ENCODE assay signal across 1 cellular context in the genomic region with DNA sequence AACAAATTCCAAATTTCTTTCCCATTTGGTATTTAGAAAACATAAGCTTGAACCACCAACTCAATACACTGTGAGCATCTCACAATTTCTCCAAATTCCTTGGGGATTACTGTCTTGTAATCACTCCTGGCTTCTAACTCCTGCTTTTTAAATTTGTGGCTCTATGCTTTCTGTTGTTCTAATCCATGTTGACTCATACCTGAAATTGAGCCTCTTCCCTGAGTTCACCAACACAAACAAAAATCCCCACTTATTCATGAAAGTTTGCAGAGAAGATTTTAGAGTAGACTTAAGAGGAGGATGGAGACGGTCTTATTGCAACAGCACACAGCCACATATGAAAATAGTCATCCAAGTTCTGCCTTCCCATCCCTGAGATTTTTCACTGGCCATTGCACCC.
A peak's percentile ranks its signal among the peaks of the same experiment; 100 is the strongest.
TF ChIP-seq lines count a peak whose summit lies in the region.

No MANE protein-coding gene starts in this region.

TF ChIP-seq in IMR-90, 13 proteins besides CTCF, POLR2A, EP300 and RAD21:
- TF ChIP-seq MAFK (IDR thresholded peaks at IDR 0.05; ENCODE audit: low read depth, low read length) (no peak), CHD1 (IDR thresholded peaks at IDR 0.05; ENCODE audit: low read depth, low read length) (no peak), NFE2L2 (IDR thresholded peaks at IDR 0.05; ENCODE audit: low read depth, low read length) (no peak), SMC3 (IDR thresholded peaks at IDR 0.05; ENCODE audit: low read depth, low read length) (no peak), BHLHE40 (IDR thresholded peaks at IDR 0.05; ENCODE audit: low read depth, low read length) (no peak), MXI1 (IDR thresholded peaks at IDR 0.05; ENCODE audit: borderline replicate concordance, low read depth, low read length) (no peak), RCOR1 (IDR thresholded peaks at IDR 0.05; ENCODE audit: insufficient replicate concordance, low read length) (no peak), FOS (IDR thresholded peaks at IDR 0.05; ENCODE audit: low read depth, low read length) (peak; percentile 50; the same call in 1 of the 2 replicates), CEBPB (IDR thresholded peaks at IDR 0.05; ENCODE audit: low read depth, low read length) (peak; percentile 63), RFX5 (IDR thresholded peaks at IDR 0.05; ENCODE audit: low read depth, low read length) (no peak)
- TF ChIP-seq, protein P1, sequence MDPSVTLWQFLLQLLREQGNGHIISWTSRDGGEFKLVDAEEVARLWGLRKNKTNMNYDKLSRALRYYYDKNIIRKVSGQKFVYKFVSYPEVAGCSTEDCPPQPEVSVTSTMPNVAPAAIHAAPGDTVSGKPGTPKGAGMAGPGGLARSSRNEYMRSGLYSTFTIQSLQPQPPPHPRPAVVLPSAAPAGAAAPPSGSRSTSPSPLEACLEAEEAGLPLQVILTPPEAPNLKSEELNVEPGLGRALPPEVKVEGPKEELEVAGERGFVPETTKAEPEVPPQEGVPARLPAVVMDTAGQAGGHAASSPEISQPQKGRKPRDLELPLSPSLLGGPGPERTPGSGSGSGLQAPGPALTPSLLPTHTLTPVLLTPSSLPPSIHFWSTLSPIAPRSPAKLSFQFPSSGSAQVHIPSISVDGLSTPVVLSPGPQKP (IDR thresholded peaks at IDR 0.05; ENCODE audit: borderline replicate concordance, low read depth, low read length), result no peak
- TF ChIP-seq, protein P2, sequence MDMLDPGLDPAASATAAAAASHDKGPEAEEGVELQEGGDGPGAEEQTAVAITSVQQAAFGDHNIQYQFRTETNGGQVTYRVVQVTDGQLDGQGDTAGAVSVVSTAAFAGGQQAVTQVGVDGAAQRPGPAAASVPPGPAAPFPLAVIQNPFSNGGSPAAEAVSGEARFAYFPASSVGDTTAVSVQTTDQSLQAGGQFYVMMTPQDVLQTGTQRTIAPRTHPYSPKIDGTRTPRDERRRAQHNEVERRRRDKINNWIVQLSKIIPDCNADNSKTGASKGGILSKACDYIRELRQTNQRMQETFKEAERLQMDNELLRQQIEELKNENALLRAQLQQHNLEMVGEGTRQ (IDR thresholded peaks at IDR 0.05; ENCODE audit: low read depth, low read length), result no peak
